ENCODE assay signal across 35 cellular contexts in the genomic region with DNA sequence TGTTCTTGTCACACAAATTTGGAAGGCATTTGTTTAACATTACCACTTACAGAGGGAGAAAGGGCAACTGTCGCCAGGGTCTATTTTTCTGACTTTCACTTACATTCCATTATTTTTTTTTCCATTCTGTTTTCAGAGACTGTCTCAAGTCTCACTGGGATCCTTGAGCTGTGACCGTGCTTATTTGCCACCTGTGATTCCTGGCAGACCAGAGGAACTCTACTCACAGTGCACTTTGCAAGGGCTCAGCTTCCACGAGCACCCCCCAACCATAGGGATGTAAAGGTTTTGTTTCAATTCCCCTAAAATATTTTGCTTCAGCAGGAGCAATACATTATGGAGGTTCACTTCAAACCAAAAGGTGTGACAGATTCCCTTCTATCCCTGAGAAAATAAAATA.
"Had no signal": no experiment of that assay in that cellular context is flagged by ENCODE, and none has a peak within 500 bp of the region (broad histone marks: within the 10 kb centered on the region; RNA-seq: fewer than 3 reads in every experiment).

No MANE protein-coding gene starts in this region.

- H3K9me3 Mint-ChIP-seq: activated B cell treated with CpG ODN at 0.5 μM for 24 hours; activated naive CD8-positive, alpha-beta T cell treated with anti-CD3 and anti-CD28 coated beads for 36 hours; T-helper 1 cell treated with Interleukin-12 subunit alpha and Interleukin-12 subunit beta and Interleukin-4 antibody, amounts not matched to agents 30 μg/mL and 1 μg/mL, for 36 hours had no signal

- H3K4me3 Mint-ChIP-seq: activated B cell treated with CpG ODN at 0.5 μM for 24 hours; activated CD4-positive, alpha-beta memory T cell treated with anti-CD3 and anti-CD28 coated beads for 36 hours; activated CD4-positive, alpha-beta T cell treated with anti-CD3 and anti-CD28 coated beads, Interleukin-2, amount 10 ng/mL, durations not matched to agents 24 days and 14 days; activated CD8-positive, alpha-beta T cell treated with anti-CD3 and anti-CD28 coated beads for 36 hours; activated naive CD4-positive, alpha-beta T cell treated with anti-CD3 and anti-CD28 coated beads for 36 hours; activated naive CD8-positive, alpha-beta T cell treated with anti-CD3 and anti-CD28 coated beads for 36 hours; activated T-cell treated with anti-CD3 and anti-CD28 coated beads, Interleukin-2, amount 50 U/mL, for 4 hours; activated T-cell treated with anti-CD3 and anti-CD28 coated beads, Interleukin-2, amount 50 U/mL, for 72 hours; activated T-helper 1 cell treated with anti-CD3 and anti-CD28 coated beads, Interleukin-12 subunit alpha, Interleukin-12 subunit beta, Interleukin-2, Interleukin-4 antibody, amounts not matched to agents 30 ng/mL and 10 ng/mL and 1 ng/mL, durations not matched to agents 14 hours and 24 hours and 36 hours; activated T-helper 17 cell treated with anti-CD3 and anti-CD28 coated beads, Interleukin-2, amount 50 U/mL, for 72 hours; T-helper 1 cell treated with Interleukin-12 subunit alpha and Interleukin-12 subunit beta and Interleukin-4 antibody, amounts not matched to agents 30 μg/mL and 1 μg/mL, for 36 hours; T-helper 2 cell treated with Interferon-gamma antibody and Interleukin-4, amounts not matched to agents 5 μg/mL and 100 μg/mL, for 36 hours had no signal

- DNase-seq: activated B cell treated with CpG ODN at 0.5 μM for 24 hours; activated CD4-positive, alpha-beta memory T cell treated with anti-CD3 and anti-CD28 coated beads for 36 hours; activated CD4-positive, alpha-beta T cell treated with anti-CD3 and anti-CD28 coated beads for 4 hours; activated CD4-positive, alpha-beta T cell treated with anti-CD3 and anti-CD28 coated beads, Interleukin-2, amount 10 ng/mL, durations not matched to agents 24 days and 14 days; activated CD4-positive, alpha-beta T cell treated with anti-CD3 and anti-CD28 coated beads, Interleukin-2, amount 50 U/mL, for 1 hour; activated CD4-positive, alpha-beta T cell treated with anti-CD3 and anti-CD28 coated beads, Interleukin-2, amount 50 U/mL, for 4 hours; activated CD4-positive, CD25-positive, alpha-beta regulatory T cell treated with anti-CD3 and anti-CD28 coated beads, Interleukin-2, amount 50 U/mL, for 72 hours; activated CD8-positive, alpha-beta memory T cell treated with anti-CD3 and anti-CD28 coated beads, Interleukin-2, amount 50 U/mL, for 4 hours; activated CD8-positive, alpha-beta T cell treated with anti-CD3 and anti-CD28 coated beads for 36 hours; activated effector memory CD4-positive, alpha-beta T cell treated with anti-CD3 and anti-CD28 coated beads, Interleukin-2, amount 50 U/mL, for 16 hours; activated gamma-delta T cell treated with Interleukin-2 at 50 U/mL for 16 hours; activated naive CD4-positive, alpha-beta T cell; activated naive CD4-positive, alpha-beta T cell treated with anti-CD3 and anti-CD28 coated beads for 36 hours; activated naive CD4-positive, alpha-beta T cell treated with anti-CD3 and anti-CD28 coated beads, Interleukin-2, amount 50 U/mL, for 16 hours; activated naive CD8-positive, alpha-beta T cell treated with anti-CD3 and anti-CD28 coated beads for 36 hours; activated T-cell treated with anti-CD3 and anti-CD28 coated beads for 4 hours; activated T-cell treated with anti-CD3 and anti-CD28 coated beads, Interleukin-2, amount 50 U/mL, for 1 hour; activated T-cell treated with anti-CD3 and anti-CD28 coated beads, Interleukin-2, amount 50 U/mL, for 4 hours; activated T-cell treated with anti-CD3 and anti-CD28 coated beads, Interleukin-2, amount 50 U/mL, for 72 hours; adrenal gland; amniotic stem cell; aorta; body of pancreas; brain microvascular endothelial cell; central memory CD4-positive, alpha-beta T cell; T-helper 1 cell; T-helper 2 cell; T-helper 9 cell had no signal

- H3K36me3 ChIP-seq: adrenal gland, brain microvascular endothelial cell, breast epithelium had no signal

- H3K27me3 Mint-ChIP-seq: activated B cell treated with CpG ODN at 0.5 μM for 24 hours; activated CD4-positive, alpha-beta memory T cell treated with anti-CD3 and anti-CD28 coated beads for 36 hours; activated CD4-positive, alpha-beta T cell treated with anti-CD3 and anti-CD28 coated beads, Interleukin-2, amount 10 ng/mL, durations not matched to agents 24 days and 14 days; activated CD8-positive, alpha-beta T cell treated with anti-CD3 and anti-CD28 coated beads for 36 hours; activated T-helper 17 cell treated with anti-CD3 and anti-CD28 coated beads, Interleukin-2, amount 50 U/mL, for 72 hours had no signal

- H3K4me3 ChIP-seq: adrenal gland, body of pancreas, breast epithelium had no signal

- H3K9me3 ChIP-seq: adrenal gland, body of pancreas, breast epithelium had no signal

- H3K4me1 ChIP-seq: adrenal gland, body of pancreas, breast epithelium had no signal

- H3K36me3 Mint-ChIP-seq: activated CD4-positive, alpha-beta memory T cell treated with anti-CD3 and anti-CD28 coated beads for 36 hours; activated naive CD4-positive, alpha-beta T cell treated with anti-CD3 and anti-CD28 coated beads, Interleukin-2, amount 50 U/mL, for 72 hours; activated naive CD8-positive, alpha-beta T cell treated with anti-CD3 and anti-CD28 coated beads for 36 hours had no signal

- H3K27me3 ChIP-seq: adrenal gland, body of pancreas, brain microvascular endothelial cell, breast epithelium had no signal

- H3K27ac Mint-ChIP-seq: activated B cell treated with CpG ODN at 0.5 μM for 24 hours; activated CD4-positive, alpha-beta memory T cell treated with anti-CD3 and anti-CD28 coated beads for 36 hours; activated CD4-positive, alpha-beta T cell treated with anti-CD3 and anti-CD28 coated beads, Interleukin-2, amount 10 ng/mL, durations not matched to agents 24 days and 14 days; activated CD8-positive, alpha-beta T cell treated with anti-CD3 and anti-CD28 coated beads for 36 hours; activated naive CD4-positive, alpha-beta T cell treated with anti-CD3 and anti-CD28 coated beads for 36 hours; activated naive CD4-positive, alpha-beta T cell treated with anti-CD3 and anti-CD28 coated beads, Interleukin-2, amount 50 U/mL, for 72 hours; activated naive CD8-positive, alpha-beta T cell treated with anti-CD3 and anti-CD28 coated beads for 36 hours; activated T-cell treated with anti-CD3 and anti-CD28 coated beads, Interleukin-2, amount 50 U/mL, for 72 hours; activated T-helper 1 cell treated with anti-CD3 and anti-CD28 coated beads, Interleukin-12 subunit alpha, Interleukin-12 subunit beta, Interleukin-2, Interleukin-4 antibody, amounts not matched to agents 30 ng/mL and 10 ng/mL and 1 ng/mL, durations not matched to agents 14 hours and 24 hours and 36 hours; activated T-helper 17 cell treated with anti-CD3 and anti-CD28 coated beads, Interleukin-2, amount 50 U/mL, for 72 hours; T-helper 1 cell treated with Interleukin-12 subunit alpha and Interleukin-12 subunit beta and Interleukin-4 antibody, amounts not matched to agents 30 μg/mL and 1 μg/mL, for 36 hours; T-helper 2 cell treated with Interferon-gamma antibody and Interleukin-4, amounts not matched to agents 5 μg/mL and 100 μg/mL, for 36 hours had no signal

- H3K4me1 Mint-ChIP-seq: activated B cell treated with CpG ODN at 0.5 μM for 24 hours; activated CD4-positive, alpha-beta T cell treated with anti-CD3 and anti-CD28 coated beads, Interleukin-2, amount 10 ng/mL, durations not matched to agents 24 days and 14 days; activated naive CD8-positive, alpha-beta T cell treated with anti-CD3 and anti-CD28 coated beads for 36 hours; activated T-helper 17 cell treated with anti-CD3 and anti-CD28 coated beads, Interleukin-2, amount 50 U/mL, for 72 hours had no signal

- H3K27ac ChIP-seq: adrenal gland, body of pancreas, brain microvascular endothelial cell, breast epithelium, VCaP had no signal
